Comparison of ENCODE assay signal across 32 cellular contexts in genomic region chr6:32655311-32655710, GRCh38. TPM values are rescaled to one million over a fixed set of nuclear protein-coding genes. Genes with fewer than 3 reads are reported as not detected.
DNase-seq lines count a peak whose midpoint lies in the region; ATAC-seq and TF ChIP-seq lines count a peak whose summit lies in the region.
"Had no signal": no experiment of that assay in that cellular context is flagged by ENCODE, and none has a peak within 500 bp of the region (broad histone marks: within the 10 kb centered on the region; RNA-seq: fewer than 3 reads in every experiment).

No MANE protein-coding gene starts in this region.

- no peak overlapping the region for H4K8ac ChIP-seq in H9 (replicated peaks; ENCODE audit: insufficient read length, low read depth, low read length)

- H2AK5ac ChIP-seq in H9 (ENCODE audit: insufficient read length, low read length) = no peak overlapping the region

- no peak overlapping the region for H3K18ac ChIP-seq in H9 (ENCODE audit: insufficient read length, low read depth, low read length)

- H3K4ac ChIP-seq in H9 (ENCODE audit: low read depth, low read length) = no peak overlapping the region

- H3K27ac ChIP-seq in H9 (ENCODE audit: insufficient read length, low read depth, low read length) (peak overlapping the region; percentile 61), brain microvascular endothelial cell (no peak overlapping the region)
- H3K27ac ChIP-seq: A549, Peyer's patch, SK-N-MC had no signal

- H3K9me3 Mint-ChIP-seq in H9 = peaks cover 4 to 5% of the 10 kb centered on the region in 2 experiments; a peak in 4 of 5 replicates
- peaks cover 0 to 20% (median 1%) of the 10 kb centered on the region in 7 donors for H3K9me3 Mint-ChIP-seq in naive B cell

- no peaks in the 10 kb centered on the region for H4K20me1 ChIP-seq in H9 (ENCODE audit: control insufficient read depth, insufficient read depth, insufficient read length)

- no peak overlapping the region for H2BK5ac ChIP-seq in H9 (ENCODE audit: insufficient read length, low read length)

- no peak overlapping the region for H2BK12ac ChIP-seq in H9 (ENCODE audit: insufficient read length, low read depth, low read length)

- H3K4me3 Mint-ChIP-seq in H9 = peak overlapping the region in 1 of 2 experiments; percentile 45; a peak in 4 of 5 replicates
- peak overlapping the region in 2 of 8 donors; percentile 8 to 87 for H3K4me3 Mint-ChIP-seq in naive B cell
- H3K4me3 Mint-ChIP-seq: CD8-positive, alpha-beta memory T cell; T-helper 1 cell treated with Interleukin-12 subunit alpha and Interleukin-12 subunit beta and Interleukin-4 antibody, amounts not matched to agents 30 μg/mL and 1 μg/mL, for 36 hours had no signal

- no peak overlapping the region for H3K4me3 ChIP-seq in brain microvascular endothelial cell (ENCODE audit: low read depth, low read length)
- H3K4me3 ChIP-seq: A549, MG63, Peyer's patch, SK-N-MC had no signal

- no peaks in the 10 kb centered on the region for H3K27me3 ChIP-seq in H9 (ENCODE audit: insufficient read depth, low read length)
- no peaks in the 10 kb centered on the region for H3K27me3 ChIP-seq in brain microvascular endothelial cell (replicated peaks)
- H3K27me3 ChIP-seq: MG63, Peyer's patch had no signal

- H3K23me2 ChIP-seq in H9 (ENCODE audit: insufficient read length, low read depth, low read length, poor library complexity, severe bottlenecking) = no peaks in the 10 kb centered on the region

- peaks cover 5% of the 10 kb centered on the region for H3K4me1 ChIP-seq in H9 (ENCODE audit: insufficient read depth, low read length)
- H3K4me1 ChIP-seq: A549, Peyer's patch had no signal

- no peak overlapping the region for H2BK120ac ChIP-seq in H9 (ENCODE audit: low read depth, low read length, poor library complexity, severe bottlenecking)

- peaks cover 52 to 59% of the 10 kb centered on the region in 2 experiments for H3K4me1 Mint-ChIP-seq in H9
- H3K4me1 Mint-ChIP-seq in naive B cell = peaks cover 51 to 71% (median 55%) of the 10 kb centered on the region in 3 donors

- peak; percentile 48 for DNase-seq in CD1c-positive myeloid dendritic cell (ENCODE audit: extremely low spot score)
- no peak for DNase-seq in H9
- peak; percentile 17 for DNase-seq in MV-4-11 (lab: John Stamatoyannopoulos, UW)
- DNase-seq in naive B cell = no peak
- DNase-seq in RPMI8226 = no peak
- no peak for DNase-seq in brain microvascular endothelial cell
- no peak for DNase-seq in NCI-H2107 (lab: John Stamatoyannopoulos, UW)
- DNase-seq: AML-193; C1 segment of cervical spinal cord; CD8-positive, alpha-beta memory T cell; DMS79 treated with DMSO at 0.1 percent for 48 hours; GOT3; HCEC 1CT; KBM-7; MG63; NCI-H1092; NCI-H1436; NCI-H187; NCI-H2081 treated with DMSO at 0.1 percent for 48 hours; NCI-H446; NCI-H524 treated with DMSO at 0.1 percent for 48 hours; NCI-H774; NK-92 treated with Interleukin-12 subunit alpha and Interleukin-12 subunit beta, amount 100 ng/mL, for 24 hours; OCI-M1; Peyer's patch; SIG-M5; SW 1271; T-helper 9 cell had no signal

- no peak overlapping the region for H3K23ac ChIP-seq in H9 (ENCODE audit: insufficient read length, low read depth, low read length)

- no CpG with 5 or more reads among the region's 1 CpG for WGBS in H9 (ENCODE audit: extremely low coverage, insufficient read length, low lambda C conversion rate)

- H3K56ac ChIP-seq in H9 (ENCODE audit: insufficient read length, low read depth, low read length) = no peak overlapping the region

- H3K9me3 ChIP-seq in H9 (ENCODE audit: control insufficient read depth, low read depth, low read length) = no peaks in the 10 kb centered on the region
- H3K9me3 ChIP-seq: A549, MG63, Peyer's patch had no signal

- H3K27ac Mint-ChIP-seq in H9 = peak overlapping the region; percentile 61 to 95 (median 94); a peak in 6 of 7 replicates
- H3K27ac Mint-ChIP-seq in naive B cell = peak overlapping the region in 4 of 6 donors; percentile 58 to 100 (median 88)
- H3K27ac Mint-ChIP-seq: CD8-positive, alpha-beta memory T cell; T-helper 1 cell treated with Interleukin-12 subunit alpha and Interleukin-12 subunit beta and Interleukin-4 antibody, amounts not matched to agents 30 μg/mL and 1 μg/mL, for 36 hours had no signal

- no peak overlapping the region for H4K91ac ChIP-seq in H9 (ENCODE audit: insufficient read length, low read depth, low read length)

- H2BK20ac ChIP-seq in H9 (ENCODE audit: low read depth, low read length, poor library complexity, severe bottlenecking) = no peak overlapping the region

- TF ChIP-seq CTCF in H9 (conservative IDR thresholded peaks at IDR 0.05) (no peak), brain microvascular endothelial cell (IDR thresholded peaks at IDR 0.05; ENCODE audit: low read depth, low read length, missing control alignments) (no peak)

- H3K4me2 ChIP-seq in H9 (ENCODE audit: insufficient read depth, insufficient read length, low read length) = no peak overlapping the region
- H3K4me2 ChIP-seq: A549 had no signal

- no peaks in the 10 kb centered on the region for H3K36me3 ChIP-seq in brain microvascular endothelial cell (replicated peaks)
- H3K36me3 ChIP-seq: MG63, Peyer's patch had no signal

- no peaks in the 10 kb centered on the region for H3K79me1 ChIP-seq in H9 (ENCODE audit: insufficient read depth, low read depth, low read length, poor library complexity, severe bottlenecking)

- no peaks in the 10 kb centered on the region for H3K27me3 Mint-ChIP-seq in H9 (ENCODE audit: low read depth)
- H3K27me3 Mint-ChIP-seq in naive B cell = no peaks in the 10 kb centered on the region

- H2BK15ac ChIP-seq in H9 (ENCODE audit: low read depth, low read length) = no peak overlapping the region

- no peaks in the 10 kb centered on the region for H3K79me2 ChIP-seq in H9 (ENCODE audit: insufficient read depth, low read length)

- no peak overlapping the region for H4K5ac ChIP-seq in H9 (ENCODE audit: insufficient read length, low read depth, low read length)

- no peak overlapping the region for H3K14ac ChIP-seq in H9 (ENCODE audit: insufficient read depth, low read length)

- H2AFZ ChIP-seq in H9 (ENCODE audit: low read length) = no peak overlapping the region

- ATAC-seq in naive B cell (ENCODE audit: low read depth in 2 of 2) (no peak), GM21737 (IDR thresholded peaks at IDR 0.05; ENCODE audit: unreplicated experiment) (no peak)
- ATAC-seq: A549 had no signal

- H3K36me3 Mint-ChIP-seq in H9 (ENCODE audit: insufficient read depth in 1 of 3, low read depth in 3 of 3) (peaks cover 12 to 25% (median 13%) of the 10 kb centered on the region in 3 experiments; a peak in 6 of 7 replicates), naive B cell (peaks cover 24 to 44% of the 10 kb centered on the region in 2 donors)

- in situ Hi-C loops in brain microvascular endothelial cell (cut with HindIII; ENCODE audit: low pct_ligation_motif_present, low sequenced_read_pairs) = no loop called here

- H3T11ph ChIP-seq in H9 (ENCODE audit: low read length) = no peak overlapping the region

- H3K9ac ChIP-seq in H9 (ENCODE audit: extremely low read depth, insufficient read length, low read length) = no peak overlapping the region

RNA-seq across cellular contexts. Expression of gene HLA-DQB1, which starts 11.1 kb away (rescaled TPM):
- total RNA-seq in H9 (2021) = 39.2 and 41.0 TPM in 2 replicates
- 1,000 to 10,000 TPM in 5 of 6 donors, 100 to 1,000 TPM in 1; 140 to 2,258 (median 1,433) TPM for polyA plus RNA-seq in naive B cell (ENCODE audit: low read depth in 6 of 6)
- polyA plus RNA-seq: A549 had no signal

RNA-seq across cellular contexts. Expression of gene HLA-DQA1, which starts 18.1 kb away (rescaled TPM):
- total RNA-seq in H9 (2021) = 0.68 and 1.7 TPM in 2 replicates
- 1,000 to 10,000 TPM in 2 of 6 donors, 100 to 1,000 TPM in 4; 309 to 1,253 (median 783) TPM for polyA plus RNA-seq in naive B cell (ENCODE audit: low read depth in 6 of 6)
- polyA plus RNA-seq: A549 had no signal

Comparison
In these comparisons a context has a peak if more than half of its experiments do, and no peak if none do; other contexts are left out.
1. DNase-seq: peak in CD1c-positive myeloid dendritic cell (single experiment) and MV-4-11 (single experiment); none in H9 (single experiment), naive B cell (single experiment), RPMI8226 (single experiment), brain microvascular endothelial cell (single experiment) and NCI-H2107 (single experiment).